ENCODE assay signal across 26 cellular contexts in the genomic region with DNA sequence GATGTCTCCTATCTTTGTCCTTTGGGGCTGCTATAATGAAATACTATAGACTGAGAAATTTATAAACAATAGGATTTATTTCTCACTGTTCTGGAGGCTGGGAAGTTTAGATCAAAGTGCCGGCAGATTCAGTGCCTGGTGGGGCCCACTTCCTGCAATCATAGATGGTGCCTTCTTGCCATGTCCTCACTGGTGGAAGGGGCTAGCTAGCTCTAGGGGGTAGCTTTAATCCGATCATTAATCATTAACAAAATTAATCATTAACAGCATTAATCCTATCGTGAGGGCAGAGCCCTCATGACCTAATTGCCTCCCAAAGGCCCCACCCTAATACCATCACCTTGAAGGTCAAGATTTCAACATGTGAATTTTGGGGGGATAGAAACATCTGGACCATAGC.
"Had no signal": no experiment of that assay in that cellular context is flagged by ENCODE, and none has a peak within 500 bp of the region (broad histone marks: within the 10 kb centered on the region; RNA-seq: fewer than 3 reads in every experiment).

No MANE protein-coding gene starts in this region.

- H3K27ac Mint-ChIP-seq: activated CD4-positive, alpha-beta memory T cell treated with anti-CD3 and anti-CD28 coated beads, Interleukin-2, amount 10 ng/mL, durations not matched to agents 7 days and 5 days; activated CD4-positive, alpha-beta T cell treated with anti-CD3 and anti-CD28 coated beads, Interleukin-2, amount 10 ng/mL, durations not matched to agents 7 days and 5 days; activated naive CD4-positive, alpha-beta T cell treated with anti-CD3 and anti-CD28 coated beads, Interleukin-2, amount 50 U/mL, for 24 hours; activated naive CD8-positive, alpha-beta T cell treated with anti-CD3 and anti-CD28 coated beads, Interleukin-2, amount 50 U/mL, for 24 hours; activated T-cell treated with anti-CD3 and anti-CD28 coated beads, Interleukin-2, amount 50 U/mL, for 24 hours; endodermal cell; immature natural killer cell; memory B cell; naive thymus-derived CD4-positive, alpha-beta T cell; neural progenitor cell; stimulated activated naive B cell treated with anti-CD40 and anti-IgM and Interleukin-4, amounts not matched to agents 10 μg/mL and 1 μg/mL and 100 μg/mL, for 72 hours had no signal

- H3K9me3 Mint-ChIP-seq: activated CD4-positive, alpha-beta memory T cell treated with anti-CD3 and anti-CD28 coated beads, Interleukin-2, amount 10 ng/mL, durations not matched to agents 7 days and 5 days; activated CD4-positive, alpha-beta T cell treated with anti-CD3 and anti-CD28 coated beads, Interleukin-2, amount 10 ng/mL, durations not matched to agents 7 days and 5 days; activated naive CD4-positive, alpha-beta T cell treated with anti-CD3 and anti-CD28 coated beads, Interleukin-2, amount 50 U/mL, for 24 hours; activated naive CD8-positive, alpha-beta T cell treated with anti-CD3 and anti-CD28 coated beads, Interleukin-2, amount 50 U/mL, for 24 hours; activated T-cell treated with anti-CD3 and anti-CD28 coated beads, Interleukin-2, amount 50 U/mL, for 24 hours; memory B cell; naive thymus-derived CD4-positive, alpha-beta T cell; neural progenitor cell; stimulated activated naive B cell treated with anti-CD40 and anti-IgM and Interleukin-4, amounts not matched to agents 10 μg/mL and 1 μg/mL and 100 μg/mL, for 72 hours had no signal

- H3K4me3 Mint-ChIP-seq: activated CD4-positive, alpha-beta memory T cell treated with anti-CD3 and anti-CD28 coated beads, Interleukin-2, amount 10 ng/mL, durations not matched to agents 7 days and 5 days; activated CD4-positive, alpha-beta T cell treated with anti-CD3 and anti-CD28 coated beads, Interleukin-2, amount 10 ng/mL, durations not matched to agents 7 days and 5 days; activated naive CD4-positive, alpha-beta T cell treated with anti-CD3 and anti-CD28 coated beads, Interleukin-2, amount 50 U/mL, for 24 hours; activated naive CD8-positive, alpha-beta T cell treated with anti-CD3 and anti-CD28 coated beads, Interleukin-2, amount 50 U/mL, for 24 hours; activated T-cell treated with anti-CD3 and anti-CD28 coated beads, Interleukin-2, amount 50 U/mL, for 24 hours; endodermal cell; immature natural killer cell; memory B cell; naive thymus-derived CD4-positive, alpha-beta T cell; neural progenitor cell; stimulated activated naive B cell treated with anti-CD40 and anti-IgM and Interleukin-4, amounts not matched to agents 10 μg/mL and 1 μg/mL and 100 μg/mL, for 72 hours had no signal

- H3K36me3 Mint-ChIP-seq: activated naive CD4-positive, alpha-beta T cell treated with anti-CD3 and anti-CD28 coated beads, Interleukin-2, amount 50 U/mL, for 24 hours; immature natural killer cell; memory B cell; naive thymus-derived CD4-positive, alpha-beta T cell; stimulated activated naive B cell treated with anti-CD40 and anti-IgM and Interleukin-4, amounts not matched to agents 10 μg/mL and 1 μg/mL and 100 μg/mL, for 72 hours had no signal

- H3K4me1 Mint-ChIP-seq: activated CD4-positive, alpha-beta memory T cell treated with anti-CD3 and anti-CD28 coated beads, Interleukin-2, amount 10 ng/mL, durations not matched to agents 7 days and 5 days; activated CD4-positive, alpha-beta T cell treated with anti-CD3 and anti-CD28 coated beads, Interleukin-2, amount 10 ng/mL, durations not matched to agents 7 days and 5 days; activated naive CD4-positive, alpha-beta T cell treated with anti-CD3 and anti-CD28 coated beads, Interleukin-2, amount 50 U/mL, for 24 hours; activated naive CD8-positive, alpha-beta T cell treated with anti-CD3 and anti-CD28 coated beads, Interleukin-2, amount 50 U/mL, for 24 hours; immature natural killer cell; memory B cell; stimulated activated naive B cell treated with anti-CD40 and anti-IgM and Interleukin-4, amounts not matched to agents 10 μg/mL and 1 μg/mL and 100 μg/mL, for 72 hours had no signal

- H3K27me3 Mint-ChIP-seq: activated CD4-positive, alpha-beta T cell treated with anti-CD3 and anti-CD28 coated beads, Interleukin-2, amount 10 ng/mL, durations not matched to agents 7 days and 5 days had no signal

- ATAC-seq: activated naive CD8-positive, alpha-beta T cell treated with anti-CD3 and anti-CD28 coated beads, Interleukin-2, amount 50 U/mL, for 24 hours; esophagus mucosa; left lobe of liver; naive thymus-derived CD4-positive, alpha-beta T cell; psoas muscle; stimulated activated naive B cell treated with anti-CD40 and anti-IgM and Interleukin-4, amounts not matched to agents 10 μg/mL and 1 μg/mL and 100 μg/mL, for 72 hours had no signal

- DNase-seq: activated CD4-positive, alpha-beta memory T cell treated with anti-CD3 and anti-CD28 coated beads, Interleukin-2, amount 10 ng/mL, durations not matched to agents 7 days and 5 days; activated CD4-positive, alpha-beta T cell treated with anti-CD3 and anti-CD28 coated beads, Interleukin-2, amount 10 ng/mL, durations not matched to agents 7 days and 5 days; activated CD4-positive, CD25-positive, alpha-beta regulatory T cell treated with anti-CD3 and anti-CD28 coated beads, Interleukin-2, amount 50 U/mL, for 72 hours; activated CD8-positive, alpha-beta memory T cell treated with anti-CD3 and anti-CD28 coated beads, Interleukin-2, amount 50 U/mL, for 48 hours; activated naive CD8-positive, alpha-beta T cell treated with anti-CD3 and anti-CD28 coated beads, Interleukin-2, amount 50 U/mL, for 24 hours; activated T-cell treated with anti-CD3 and anti-CD28 coated beads, Interleukin-2, amount 50 U/mL, for 24 hours; amygdala; central memory CD4-positive, alpha-beta T cell; endodermal cell; foreskin fibroblast; head of caudate nucleus; hypothalamus; immature natural killer cell; midbrain; naive thymus-derived CD4-positive, alpha-beta T cell; occipital lobe; psoas muscle; stimulated activated CD4-positive, alpha-beta T cell treated with anti-CD3 and anti-CD28 coated beads, Interleukin-15, amount 100 ng/mL, for 24 hours; stimulated activated CD4-positive, alpha-beta T cell treated with anti-CD3 and anti-CD28 coated beads, Interleukin-2, amount 100 ng/mL, for 24 hours; stimulated activated naive B cell treated with anti-CD40 and anti-IgM and Interleukin-4, amounts not matched to agents 10 μg/mL and 1 μg/mL and 100 μg/mL, for 72 hours; stomach had no signal
